8 cellular contexts compared by ENCODE assay signal in the genomic region with DNA sequence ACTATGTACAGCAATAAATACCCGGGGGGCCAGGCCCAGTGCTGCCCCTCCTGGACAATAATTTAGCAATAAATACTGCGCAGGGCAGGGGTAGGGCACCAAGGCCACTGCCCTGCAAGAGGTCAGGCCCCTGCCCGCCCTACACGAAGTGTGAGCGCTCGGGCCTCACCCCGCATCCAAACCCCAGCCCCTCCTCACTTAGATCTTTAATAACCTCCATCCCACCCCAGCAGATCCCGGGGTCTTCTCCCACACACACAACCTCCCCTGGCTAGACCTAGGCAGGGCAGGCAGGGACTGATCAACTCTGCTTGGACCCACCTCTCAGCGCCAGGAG. TPM values are rescaled to one million over a fixed set of nuclear protein-coding genes. Genes with fewer than 3 reads are reported as not detected.
DNase-seq lines count a peak whose midpoint lies in the region; ATAC-seq and TF ChIP-seq lines count a peak whose summit lies in the region.
"Not testable (repeated sequence)": the region's sequence is repeated elsewhere in the genome, so short reads cannot be mapped to it uniquely, and the experiment has no call there.

No MANE protein-coding gene starts in this region.

- H3K4me2 ChIP-seq in PC-3 (ENCODE audit: low read length), result peak overlapping the region; percentile 58

- peak overlapping the region; percentile 82 to 91 for H3K4me3 Mint-ChIP-seq in CD14-positive monocyte
- H3K4me3 Mint-ChIP-seq in activated naive CD4-positive, alpha-beta T cell treated with anti-CD3 and anti-CD28 coated beads, Interleukin-2, amount 10 ng/mL, durations not matched to agents 7 days and 5 days, result peak overlapping the region; percentile 90
- peak overlapping the region; percentile 77 for H3K4me3 Mint-ChIP-seq in stimulated activated effector memory CD8-positive, alpha-beta T cell treated with anti-CD3 and anti-CD28 coated beads, Interleukin-12 subunit alpha, Interleukin-12 subunit beta, amount 100 ng/mL, for 72 hours

- H3K4me1 ChIP-seq in PC-3 (ENCODE audit: insufficient read depth, low read length), result peaks cover 36% of the 10 kb centered on the region
- peaks cover 24 to 76% (median 61%) of the 10 kb centered on the region in 4 donors for H3K4me1 ChIP-seq in esophagus muscularis mucosa
- H3K4me1 ChIP-seq in muscle layer of colon (ENCODE audit: insufficient read depth, low read length), result peaks cover 20% of the 10 kb centered on the region

- peak overlapping the region; percentile 73 to 91 (median 86) for H3K27ac Mint-ChIP-seq in CD14-positive monocyte
- peak overlapping the region; percentile 86 for H3K27ac Mint-ChIP-seq in activated naive CD4-positive, alpha-beta T cell treated with anti-CD3 and anti-CD28 coated beads, Interleukin-2, amount 10 ng/mL, durations not matched to agents 7 days and 5 days
- peak overlapping the region; percentile 86 for H3K27ac Mint-ChIP-seq in stimulated activated effector memory CD8-positive, alpha-beta T cell treated with anti-CD3 and anti-CD28 coated beads, Interleukin-12 subunit alpha, Interleukin-12 subunit beta, amount 100 ng/mL, for 72 hours

- not testable (repeated sequence) for H3K27me3 Mint-ChIP-seq in CD14-positive monocyte (ENCODE audit: low read depth in 3 of 3); activated naive CD4-positive, alpha-beta T cell treated with anti-CD3 and anti-CD28 coated beads, Interleukin-2, amount 10 ng/mL, durations not matched to agents 7 days and 5 days

- H4K20me1 ChIP-seq in PC-3 (ENCODE audit: low read length), result not testable (repeated sequence)

- not testable (repeated sequence) for TF ChIP-seq CTCF in CD14-positive monocyte (IDR thresholded peaks at IDR 0.05); PC-3 (conservative IDR thresholded peaks at IDR 0.05; ENCODE audit: low read depth, low read length); esophagus muscularis mucosa (IDR thresholded peaks at IDR 0.05)

- peak overlapping the region; percentile 75; the same call in 1 of the 2 replicates for H3K4me3 ChIP-seq in PC-3 (ENCODE audit: low read length)
- H3K4me3 ChIP-seq in esophagus muscularis mucosa, result peak overlapping the region; percentile 82 to 100 (median 91)
- peak overlapping the region; percentile 9 to 57 for H3K4me3 ChIP-seq in muscle layer of colon (ENCODE audit: low read depth in 1 of 2, low read length in 2 of 2)

- H3K9me3 ChIP-seq in PC-3 (ENCODE audit: low read length); esophagus muscularis mucosa; muscle layer of colon (ENCODE audit: low read length): not testable (repeated sequence)

- H3K27me3 ChIP-seq in PC-3 (ENCODE audit: low read length); esophagus muscularis mucosa; muscle layer of colon (ENCODE audit: control insufficient read depth in 1 of 2, insufficient read depth in 2 of 2, low read length in 2 of 2): not testable (repeated sequence)

- H3K36me3 Mint-ChIP-seq in CD14-positive monocyte, result peaks cover 49 to 69% of the 10 kb centered on the region in 2 donors
- peaks cover 45% of the 10 kb centered on the region for H3K36me3 Mint-ChIP-seq in activated naive CD4-positive, alpha-beta T cell treated with anti-CD3 and anti-CD28 coated beads, Interleukin-2, amount 10 ng/mL, durations not matched to agents 7 days and 5 days
- peaks cover 83% of the 10 kb centered on the region for H3K36me3 Mint-ChIP-seq in stimulated activated effector memory CD8-positive, alpha-beta T cell treated with anti-CD3 and anti-CD28 coated beads, Interleukin-12 subunit alpha, Interleukin-12 subunit beta, amount 100 ng/mL, for 72 hours

- peaks cover 68% of the 10 kb centered on the region for H3K4me1 Mint-ChIP-seq in CD14-positive monocyte
- H3K4me1 Mint-ChIP-seq in activated naive CD4-positive, alpha-beta T cell treated with anti-CD3 and anti-CD28 coated beads, Interleukin-2, amount 10 ng/mL, durations not matched to agents 7 days and 5 days, result peaks cover 41% of the 10 kb centered on the region
- H3K4me1 Mint-ChIP-seq in stimulated activated effector memory CD8-positive, alpha-beta T cell treated with anti-CD3 and anti-CD28 coated beads, Interleukin-12 subunit alpha, Interleukin-12 subunit beta, amount 100 ng/mL, for 72 hours, result peaks cover 11% of the 10 kb centered on the region

- H3K36me3 ChIP-seq in PC-3 (ENCODE audit: low read depth, low read length) (peaks cover 26% of the 10 kb centered on the region; the same call in 1 of the 2 replicates), esophagus muscularis mucosa (peaks cover 20 to 69% (median 60%) of the 10 kb centered on the region in 4 donors), muscle layer of colon (ENCODE audit: insufficient read depth, low read length) (peaks cover 56% of the 10 kb centered on the region)

- intact Hi-C loops in CD14-positive monocyte (cut with micrococcal nuclease), result loop anchor here in 1 of 2 donors (10.0 kb wide), 1 partner anchor 54 kb away; a partner anchor contains a TSS
- intact Hi-C loops in PC-3 (cut with micrococcal nuclease), result not testable (repeated sequence)
- intact Hi-C loops in esophagus muscularis mucosa (cut with DNase I), result loop anchor here (5.0 kb wide), 1 partner anchor 56 kb away; a partner anchor contains a TSS

- DNase-seq in CD14-positive monocyte (ENCODE audit: low spot score); PC-3; activated naive CD4-positive, alpha-beta T cell treated with anti-CD3 and anti-CD28 coated beads, Interleukin-2, amount 10 ng/mL, durations not matched to agents 7 days and 5 days; esophagus muscularis mucosa (ENCODE audit: extremely low spot score); stimulated activated effector memory CD8-positive, alpha-beta T cell treated with anti-CD3 and anti-CD28 coated beads, Interleukin-12 subunit alpha, Interleukin-12 subunit beta, amount 100 ng/mL, for 72 hours (ENCODE audit: low spot score in 2 of 2): not testable (repeated sequence)

- not testable (repeated sequence) for BruUV-seq in PC-3 (replicated peaks; lab: Mats Ljungman, UMichigan)

- H3K79me2 ChIP-seq in PC-3 (ENCODE audit: low read length), result peaks cover 70% of the 10 kb centered on the region

- 36% methylated on average over 9 of the region's 9 CpGs for WGBS in esophagus muscularis mucosa

- not testable (repeated sequence) for H3K9ac ChIP-seq in PC-3 (ENCODE audit: low read length); muscle layer of colon (ENCODE audit: low read length)

- not testable (repeated sequence) for H3K27ac ChIP-seq in PC-3 (ENCODE audit: low read length); muscle layer of colon (ENCODE audit: low read depth, low read length)
- H3K27ac ChIP-seq in esophagus muscularis mucosa (replicated peaks in 1 of 4), result peak overlapping the region; percentile 69 to 87 (median 84)

- TF ChIP-seq POLR2A in esophagus muscularis mucosa (IDR thresholded peaks at IDR 0.05; ENCODE audit: low read depth), result not testable (repeated sequence)

- ATAC-seq in GM21515 (IDR thresholded peaks at IDR 0.05; ENCODE audit: unreplicated experiment) (peak; percentile 7), HG03097 (IDR thresholded peaks at IDR 0.05; ENCODE audit: low FRiP score, unreplicated experiment) (peak; percentile 11), PC-3 (peak; percentile 7)
- peak; percentile 24 for ATAC-seq in stimulated activated effector memory CD8-positive, alpha-beta T cell treated with anti-CD3 and anti-CD28 coated beads, Interleukin-12 subunit alpha, Interleukin-12 subunit beta, amount 100 ng/mL, for 72 hours

- not testable (repeated sequence) for H2AFZ ChIP-seq in PC-3 (ENCODE audit: low read length)

- POLR2A ChIA-PET in PC-3 (lab: Charles Lee; ENCODE audit: unreplicated experiment), result not testable (repeated sequence)

- not testable (repeated sequence) for TF ChIP-seq EP300 in esophagus muscularis mucosa (IDR thresholded peaks at IDR 0.05)

- H3K9me2 ChIP-seq in PC-3 (replicated peaks; ENCODE audit: low read length), result not testable (repeated sequence)

- not testable (repeated sequence) for H3F3A ChIP-seq in PC-3 (ENCODE audit: low read length, unreplicated experiment)

- not testable (repeated sequence) for H3K9me3 Mint-ChIP-seq in CD14-positive monocyte; activated naive CD4-positive, alpha-beta T cell treated with anti-CD3 and anti-CD28 coated beads, Interleukin-2, amount 10 ng/mL, durations not matched to agents 7 days and 5 days; stimulated activated effector memory CD8-positive, alpha-beta T cell treated with anti-CD3 and anti-CD28 coated beads, Interleukin-12 subunit alpha, Interleukin-12 subunit beta, amount 100 ng/mL, for 72 hours

- CTCF ChIA-PET in PC-3 (lab: Charles Lee), result not testable (repeated sequence)
- CTCF ChIA-PET in activated naive CD4-positive, alpha-beta T cell treated with anti-CD3 and anti-CD28 coated beads, Interleukin-2, amount 10 ng/mL, durations not matched to agents 7 days and 5 days (lab: Charles Lee), result interaction anchor here (1.0 kb wide), 1 partner anchor 49 kb away, joined by 3 read pairs; no protein-coding TSS in a partner anchor

RNA-seq across cellular contexts. Expression of a gene that starts 0.3 kb away (rescaled TPM):
- polyA plus RNA-seq in CD14-positive monocyte, result 10 to 100 TPM; 22.5 to 23.7 TPM
- 51.6 and 70.8 TPM in 2 replicates for total RNA-seq in PC-3 (2014; rRNA removed)
- total RNA-seq in esophagus muscularis mucosa, result 10 to 100 TPM; 13.9 to 27.0 (median 19.9) TPM

RNA-seq across cellular contexts. Expression of a gene that starts 7.1 kb away (rescaled TPM):
- 10 to 100 TPM; 10.7 to 11.0 TPM for polyA plus RNA-seq in CD14-positive monocyte
- total RNA-seq in PC-3 (2014; rRNA removed) (33.3 and 42.7 TPM in 2 replicates), esophagus muscularis mucosa (10 to 100 TPM; 27.4 to 38.7 (median 33.3) TPM)

RNA-seq across cellular contexts. Expression of a gene that starts 9.2 kb away (rescaled TPM):
- polyA plus RNA-seq in CD14-positive monocyte, result 1 to 10 TPM; 7.4 to 7.6 TPM
- total RNA-seq in PC-3 (2014; rRNA removed) (22.9 and 37.5 TPM in 2 replicates), esophagus muscularis mucosa (10 to 100 TPM; 23.7 to 41.7 (median 33.6) TPM)

RNA-seq across cellular contexts. Expression of a gene that starts 16.3 kb away (rescaled TPM):
- polyA plus RNA-seq in CD14-positive monocyte, result under 1 TPM in 1 of 2 donors, not detected in 1; 0.16 TPM
- total RNA-seq in PC-3 (2014; rRNA removed), result 0.07 and 0.17 TPM in 2 replicates
- total RNA-seq in esophagus muscularis mucosa, result 1 to 10 TPM in 1 of 4 donors, under 1 TPM in 1, not detected in 2; 0.78 to 1.8 TPM

RNA-seq across cellular contexts. Expression of a gene that starts 18.8 kb away (rescaled TPM):
- polyA plus RNA-seq in CD14-positive monocyte, result not detected
- total RNA-seq in PC-3 (2014; rRNA removed) (144 and 169 TPM in 2 replicates), esophagus muscularis mucosa (1 to 10 TPM; 2.1 to 6.5 (median 4.6) TPM)

Comparison
In these comparisons a context has a peak if more than half of its experiments do, and no peak if none do; other contexts are left out.
1. H3K4me3 ChIP-seq: peak in every context shown above with its lines; median percentile 91 in esophagus muscularis mucosa; 75 in PC-3; 33 in muscle layer of colon.